ENCODE assay signal across 15 cellular contexts in genomic region chr4:36921474-36922220, GRCh38.
DNase-seq lines count a peak whose midpoint lies in the region; ATAC-seq, FAIRE-seq and TF ChIP-seq lines count a peak whose summit lies in the region.
"Had no signal": no experiment of that assay in that cellular context is flagged by ENCODE, and none has a peak within 500 bp of the region (broad histone marks: within the 10 kb centered on the region; RNA-seq: fewer than 3 reads in every experiment).

No MANE protein-coding gene starts in this region.

- no peak for FAIRE-seq in bronchial epithelial cell (lab: Jason Lieb, UNC)
- FAIRE-seq: A204.1 had no signal

- H3K9me3 Mint-ChIP-seq in activated CD8-positive, alpha-beta memory T cell treated with anti-CD3 and anti-CD28 coated beads, Interleukin-2, amount 10 ng/mL, durations not matched to agents 7 days and 5 days (ENCODE audit: low read depth) = no peaks in the 10 kb centered on the region
- H3K9me3 Mint-ChIP-seq: CD4-positive, alpha-beta T cell had no signal

- H3K36me3 ChIP-seq in bronchial epithelial cell (ENCODE audit: control insufficient read depth, insufficient read depth, low read length) (no peaks in the 10 kb centered on the region), prostate gland (no peaks in the 10 kb centered on the region)

- no peaks in the 10 kb centered on the region for H3K4me1 ChIP-seq in foreskin keratinocyte
- no peaks in the 10 kb centered on the region for H3K4me1 ChIP-seq in prostate gland (replicated peaks)

- no peak overlapping the region for H3K4me3 Mint-ChIP-seq in activated CD8-positive, alpha-beta memory T cell treated with anti-CD3 and anti-CD28 coated beads, Interleukin-2, amount 10 ng/mL, durations not matched to agents 7 days and 5 days
- H3K4me3 Mint-ChIP-seq: B cell; CD4-positive, alpha-beta T cell; HFFc6 had no signal

- no peak for TF ChIP-seq CTCF in RWPE1 (conservative IDR thresholded peaks at IDR 0.05; ENCODE audit: low read depth)
- TF ChIP-seq CTCF in bronchial epithelial cell (IDR thresholded peaks at IDR 0.05; ENCODE audit: insufficient read depth, low read length, severe bottlenecking) = no peak
- TF ChIP-seq CTCF in foreskin keratinocyte (conservative IDR thresholded peaks at IDR 0.05) = no peak
- TF ChIP-seq CTCF in prostate gland (IDR thresholded peaks at IDR 0.05) = no peak

- DNase-seq in HT1080 (ENCODE audit: low read depth) (peak; percentile 38), RWPE1 (ENCODE audit: low spot score) (peak; percentile 13), bronchial epithelial cell (ENCODE audit: low read depth) (peak; percentile 77), foreskin keratinocyte (peak; percentile 20 to 59), prostate gland (ENCODE audit: low spot score) (no peak)
- DNase-seq in activated CD8-positive, alpha-beta memory T cell treated with anti-CD3 and anti-CD28 coated beads, Interleukin-2, amount 10 ng/mL, durations not matched to agents 7 days and 5 days = no peak
- DNase-seq: C1 segment of cervical spinal cord; Calu3; CD4-positive, alpha-beta T cell; DMS 273 treated with DMSO at 0.1 percent for 48 hours; HCEC 1CT; HFFc6 had no signal

- no peaks in the 10 kb centered on the region for H3K27me3 ChIP-seq in bronchial epithelial cell (ENCODE audit: control insufficient read depth, insufficient read depth, low read length)
- no peaks in the 10 kb centered on the region for H3K27me3 ChIP-seq in foreskin keratinocyte
- no peaks in the 10 kb centered on the region for H3K27me3 ChIP-seq in prostate gland (replicated peaks; ENCODE audit: insufficient read depth)

- H3K4me3 ChIP-seq in bronchial epithelial cell (ENCODE audit: low read depth, low read length) (no peak overlapping the region), prostate gland (no peak overlapping the region)

- intact Hi-C loops in prostate gland (cut with DNase I) = no loop called here

- CTCF ChIA-PET in RWPE1 (lab: Yijun Ruan, JAX) = no interaction called here
- CTCF ChIA-PET in activated CD8-positive, alpha-beta memory T cell treated with anti-CD3 and anti-CD28 coated beads, Interleukin-2, amount 10 ng/mL, durations not matched to agents 7 days and 5 days (lab: Charles Lee) = no interaction called here

- POLR2A ChIA-PET in RWPE1 (lab: Yijun Ruan, JAX; ENCODE audit: low non-redundant PET) = no interaction called here

- no peaks in the 10 kb centered on the region for H3K36me3 Mint-ChIP-seq in activated CD8-positive, alpha-beta memory T cell treated with anti-CD3 and anti-CD28 coated beads, Interleukin-2, amount 10 ng/mL, durations not matched to agents 7 days and 5 days

- H3K27me3 Mint-ChIP-seq in activated CD8-positive, alpha-beta memory T cell treated with anti-CD3 and anti-CD28 coated beads, Interleukin-2, amount 10 ng/mL, durations not matched to agents 7 days and 5 days = no peaks in the 10 kb centered on the region
- H3K27me3 Mint-ChIP-seq: B cell had no signal

- H3K4me1 Mint-ChIP-seq in activated CD8-positive, alpha-beta memory T cell treated with anti-CD3 and anti-CD28 coated beads, Interleukin-2, amount 10 ng/mL, durations not matched to agents 7 days and 5 days = no peaks in the 10 kb centered on the region

- H3K27ac ChIP-seq in RWPE1 (no peak overlapping the region), foreskin keratinocyte (no peak overlapping the region), prostate gland (no peak overlapping the region)

- peak; percentile 66 for ATAC-seq in foreskin keratinocyte
- ATAC-seq in HG03175 (IDR thresholded peaks at IDR 0.05; ENCODE audit: unreplicated experiment) = no peak
- ATAC-seq in activated CD8-positive, alpha-beta memory T cell treated with anti-CD3 and anti-CD28 coated beads, Interleukin-2, amount 10 ng/mL, durations not matched to agents 7 days and 5 days = no peak

- H3K9me3 ChIP-seq in prostate gland = no peaks in the 10 kb centered on the region

- no peak overlapping the region for H3K27ac Mint-ChIP-seq in activated CD8-positive, alpha-beta memory T cell treated with anti-CD3 and anti-CD28 coated beads, Interleukin-2, amount 10 ng/mL, durations not matched to agents 7 days and 5 days
- H3K27ac Mint-ChIP-seq: B cell; CD4-positive, alpha-beta T cell; HFFc6 had no signal

- no peak for TF ChIP-seq POLR2A in prostate gland (IDR thresholded peaks at IDR 0.05)

Comparison
In these comparisons a context has a peak if more than half of its experiments do, and no peak if none do; other contexts are left out.
1. DNase-seq: peak in HT1080 (single experiment), RWPE1 (single experiment), bronchial epithelial cell (single experiment) and foreskin keratinocyte (2 of 2); none in prostate gland (single experiment) and activated CD8-positive, alpha-beta memory T cell treated with anti-CD3 and anti-CD28 coated beads, Interleukin-2, amount 10 ng/mL, durations not matched to agents 7 days and 5 days (single experiment).